8 cellular contexts compared by ENCODE assay signal in the genomic region with DNA sequence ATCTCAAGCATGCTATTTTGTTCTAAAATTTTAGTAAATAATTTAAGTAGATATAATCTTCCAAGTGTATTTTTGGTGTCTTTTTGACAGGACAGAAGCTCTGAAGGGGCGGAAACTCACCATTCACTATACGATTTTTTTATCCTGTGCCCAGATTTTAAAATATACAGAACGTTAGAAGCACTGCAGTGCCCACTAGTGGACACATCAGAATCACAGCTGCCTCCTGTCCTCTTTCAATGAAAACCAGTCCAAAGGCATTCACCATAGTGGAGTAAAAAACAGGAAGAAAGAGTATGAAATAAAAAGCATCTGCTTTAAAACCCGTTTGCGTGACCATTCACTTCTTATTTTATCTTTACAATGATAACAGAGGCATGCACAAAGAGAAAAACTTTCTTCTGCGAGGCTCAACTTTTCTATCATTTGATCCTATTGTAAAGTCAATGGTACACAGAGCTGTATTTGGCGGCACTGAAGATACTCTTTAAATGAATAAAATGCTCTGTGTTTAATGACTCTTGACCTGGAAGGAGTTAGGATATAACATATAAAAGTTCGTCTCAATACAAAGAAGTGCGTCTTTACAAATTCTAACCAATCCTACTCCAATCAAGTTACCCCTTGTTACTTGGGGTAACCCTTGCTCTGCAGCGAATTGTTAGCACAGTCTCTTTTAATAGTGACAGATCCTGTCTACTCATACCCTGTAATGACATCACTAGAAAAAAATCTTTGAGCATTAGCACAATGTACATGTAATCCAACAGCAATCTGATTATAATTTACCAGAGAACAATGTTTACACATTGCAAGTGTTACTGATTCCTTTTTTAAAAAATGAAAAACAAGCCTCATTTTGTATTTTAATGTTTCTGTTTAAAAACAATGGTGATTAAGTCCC.
A peak's percentile ranks its signal among the peaks of the same experiment; 100 is the strongest.
DNase-seq lines count a peak whose midpoint lies in the region; ATAC-seq and TF ChIP-seq lines count a peak whose summit lies in the region.

No MANE protein-coding gene starts in this region.

- 40 to 43% (median 42%) methylated on average over 10 of the region's 10 CpGs for WGBS in adrenal gland, 4 donors

- H3K27ac ChIP-seq in adrenal gland (no peak overlapping the region), right atrium auricular region (no peak overlapping the region)

- H3K9me3 ChIP-seq in adrenal gland (replicated peaks in 1 of 3) (no peaks in the 10 kb centered on the region), right atrium auricular region (no peaks in the 10 kb centered on the region)

- H3K4me1 ChIP-seq in adrenal gland (replicated peaks in 1 of 2) = peaks cover 0 to 3% of the 10 kb centered on the region in 2 donors
- peaks cover 0 to 1% of the 10 kb centered on the region in 2 donors for H3K4me1 ChIP-seq in right atrium auricular region

- H3K27me3 ChIP-seq in adrenal gland (no peaks in the 10 kb centered on the region), right atrium auricular region (peaks cover 0 to 2% of the 10 kb centered on the region in 2 donors)

- intact Hi-C loops in adrenal gland (cut with DNase I) (no loop called here), sciatic nerve (cut with DNase I) (no loop called here)

- ATAC-seq in HG02973 (IDR thresholded peaks at IDR 0.05; ENCODE audit: unreplicated experiment) (peak; percentile 63), sciatic nerve (peak; percentile 58), HG03354 (IDR thresholded peaks at IDR 0.05; ENCODE audit: poor library complexity, severe bottlenecking, unreplicated experiment) (no peak)

- no peak overlapping the region for H3K4me3 ChIP-seq in adrenal gland
- H3K4me3 ChIP-seq in right atrium auricular region = no peak overlapping the region

- TF ChIP-seq POLR2A in adrenal gland (IDR thresholded peaks at IDR 0.05) = no peak

- H3K36me3 ChIP-seq in adrenal gland (replicated peaks in 1 of 2) = no peaks in the 10 kb centered on the region
- H3K36me3 ChIP-seq in right atrium auricular region = no peaks in the 10 kb centered on the region

- peak; percentile 59 to 92 (median 72) for TF ChIP-seq CTCF in adrenal gland (IDR thresholded peaks at IDR 0.05)
- TF ChIP-seq CTCF in right atrium auricular region (IDR thresholded peaks at IDR 0.05) = peak; percentile 43 to 87

- DNase-seq in NCI-H2081 (lab: John Stamatoyannopoulos, UW) (peak; percentile 44 to 48), NCI-H2081 treated with DMSO at 0.1 percent for 48 hours (lab: John Stamatoyannopoulos, UW) (no peak), NCI-H774 (lab: John Stamatoyannopoulos, UW) (peak; percentile 38), adrenal gland (peak; percentile 45 to 88 (median 65)), right atrium auricular region (ENCODE audit: low spot score) (no peak), sciatic nerve (ENCODE audit: low spot score) (peak; percentile 73)

Comparison
In these comparisons a context has a peak if more than half of its experiments do, and no peak if none do; other contexts are left out.
1. DNase-seq: peak in NCI-H2081 (2 of 2), NCI-H774 (single experiment), adrenal gland (7 of 7) and sciatic nerve (single experiment); none in NCI-H2081 treated with DMSO at 0.1 percent for 48 hours (single experiment) and right atrium auricular region (single experiment).